ENCODE assay signal across 1 cellular context in genomic region chr2:121472465-121472993, GRCh38.
TF ChIP-seq lines count a peak whose summit lies in the region.

No MANE protein-coding gene starts in this region.

TF ChIP-seq in WTC11, 78 proteins besides CTCF, POLR2A, EP300 and RAD21 (continued from another document):
- no peak for TF ChIP-seq AFF4 (CRISPR knock-in tag; IDR thresholded peaks at IDR 0.05; ENCODE audit: borderline replicate concordance)
- no peak for TF ChIP-seq STAT6 (CRISPR knock-in tag; conservative IDR thresholded peaks at IDR 0.05; ENCODE audit: low read depth)
- TF ChIP-seq NFE2L1 (CRISPR knock-in tag; IDR thresholded peaks at IDR 0.05): no peak
- no peak for TF ChIP-seq FOXP1 (CRISPR knock-in tag; IDR thresholded peaks at IDR 0.05; ENCODE audit: borderline replicate concordance)
- no peak for TF ChIP-seq ZNF219 (CRISPR knock-in tag; IDR thresholded peaks at IDR 0.05; ENCODE audit: borderline replicate concordance)
- TF ChIP-seq CREB1 (CRISPR knock-in tag; IDR thresholded peaks at IDR 0.05): no peak
- TF ChIP-seq, protein P1, sequence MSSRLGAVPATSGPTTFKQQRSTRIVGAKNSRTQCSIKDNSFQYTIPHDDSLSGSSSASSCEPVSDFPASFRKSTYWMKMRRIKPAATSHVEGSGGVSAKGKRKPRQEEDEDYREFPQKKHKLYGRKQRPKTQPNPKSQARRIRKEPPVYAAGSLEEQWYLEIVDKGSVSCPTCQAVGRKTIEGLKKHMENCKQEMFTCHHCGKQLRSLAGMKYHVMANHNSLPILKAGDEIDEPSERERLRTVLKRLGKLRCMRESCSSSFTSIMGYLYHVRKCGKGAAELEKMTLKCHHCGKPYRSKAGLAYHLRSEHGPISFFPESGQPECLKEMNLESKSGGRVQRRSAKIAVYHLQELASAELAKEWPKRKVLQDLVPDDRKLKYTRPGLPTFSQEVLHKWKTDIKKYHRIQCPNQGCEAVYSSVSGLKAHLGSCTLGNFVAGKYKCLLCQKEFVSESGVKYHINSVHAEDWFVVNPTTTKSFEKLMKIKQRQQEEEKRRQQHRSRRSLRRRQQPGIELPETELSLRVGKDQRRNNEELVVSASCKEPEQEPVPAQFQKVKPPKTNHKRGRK (CRISPR knock-in tag; IDR thresholded peaks at IDR 0.05; ENCODE audit: borderline replicate concordance): no peak
- no peak for TF ChIP-seq TP53 (CRISPR knock-in tag; IDR thresholded peaks at IDR 0.05)
